1 cellular context compared by ENCODE assay signal in the genomic region with DNA sequence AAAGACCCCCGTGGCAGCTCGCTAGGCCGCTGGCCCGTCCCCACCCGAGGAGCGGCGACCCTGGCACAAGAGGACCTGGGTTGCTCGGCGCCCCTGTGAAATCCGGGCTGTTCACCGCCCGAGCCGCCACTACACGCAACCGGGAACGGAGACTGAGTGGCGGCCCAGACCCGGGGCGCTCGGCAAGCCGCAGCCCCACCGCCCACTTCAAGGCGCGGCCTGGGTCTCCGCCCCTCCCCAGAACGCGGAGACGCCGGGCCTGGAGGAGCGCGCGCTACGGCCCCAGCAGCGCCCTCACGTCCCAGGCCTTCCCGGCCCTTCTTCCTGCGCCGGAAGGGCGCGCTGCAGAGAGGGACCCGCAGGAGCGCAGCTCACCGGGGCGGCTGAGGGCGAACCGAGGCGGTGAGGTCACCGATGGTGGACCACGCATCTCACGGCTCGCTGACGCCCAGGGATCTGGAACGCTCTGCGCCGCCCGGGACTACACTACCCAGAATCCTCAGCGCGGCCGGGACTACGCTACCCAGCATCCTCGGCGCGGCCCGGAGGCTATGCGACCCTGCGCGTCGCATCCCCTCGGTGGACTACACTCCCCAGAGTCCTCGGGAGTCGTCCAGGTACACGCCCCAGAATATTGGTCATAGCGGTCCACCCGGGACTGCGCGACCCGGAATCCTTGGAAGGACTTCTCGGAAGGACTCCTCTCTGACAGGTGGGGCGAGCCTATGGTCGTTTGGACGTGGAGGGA.
TF ChIP-seq lines count a peak whose summit lies in the region.

Gene ZNF337, minus strand, starts transcription at position 470 of the 748 bp plus-strand sequence. CDS start 10,436 bp downstream, outside the sequence.

TF ChIP-seq in HepG2, 621 proteins besides CTCF, POLR2A, EP300 and RAD21 (continued from another document and continues in another):
- TF ChIP-seq ZNF687 (CRISPR knock-in tag; IDR thresholded peaks at IDR 0.05) (peak; percentile 98), ZNF879 (CRISPR knock-in tag; IDR thresholded peaks at IDR 0.05) (0 out of 2 replicates have a peak, but pooled peaks have one; percentile 92), RBFOX2 (IDR thresholded peaks at IDR 0.05; ENCODE audit: low read depth, low read length) (peak; percentile 100), KMT2A (CRISPR knock-in tag; IDR thresholded peaks at IDR 0.05) (peak; percentile 99), NKX3-1 (CRISPR knock-in tag; IDR thresholded peaks at IDR 0.05) (peak; percentile 75; the same call in 1 of the 2 replicates), ZNF761 (CRISPR knock-in tag; conservative IDR thresholded peaks at IDR 0.05) (peak; percentile 99), ZNF564 (CRISPR knock-in tag; IDR thresholded peaks at IDR 0.05) (peak; percentile 95), ZFYVE20 (CRISPR knock-in tag; IDR thresholded peaks at IDR 0.05; ENCODE audit: borderline replicate concordance, low read depth) (peak; percentile 54; the same call in 1 of the 2 replicates), ZNF280D (CRISPR knock-in tag; IDR thresholded peaks at IDR 0.05) (peak; percentile 99), THRA (CRISPR knock-in tag; IDR thresholded peaks at IDR 0.05; ENCODE audit: borderline replicate concordance) (peak; percentile 90), ZNF138 (CRISPR knock-in tag; IDR thresholded peaks at IDR 0.05; ENCODE audit: low read depth) (peak; percentile 91), SOX6 (IDR thresholded peaks at IDR 0.05) (no peak), SOX6 (CRISPR knock-in tag; IDR thresholded peaks at IDR 0.05) (peak; percentile 91), ZNF260 (CRISPR knock-in tag; IDR thresholded peaks at IDR 0.05; ENCODE audit: borderline replicate concordance, low read depth) (no peak), RFXANK (CRISPR knock-in tag; IDR thresholded peaks at IDR 0.05) (0 out of 2 replicates have a peak, but pooled peaks have one; percentile 38), SMAD3 (CRISPR knock-in tag; IDR thresholded peaks at IDR 0.05) (peak; percentile 90), HDAC1 (CRISPR knock-in tag; IDR thresholded peaks at IDR 0.05) (peak; percentile 99), EEA1 (CRISPR knock-in tag; IDR thresholded peaks at IDR 0.05; ENCODE audit: borderline replicate concordance) (peak; percentile 98), ARNT2 (CRISPR knock-in tag; IDR thresholded peaks at IDR 0.05; ENCODE audit: low read depth) (peak; percentile 96), FIP1L1 (IDR thresholded peaks at IDR 0.05; ENCODE audit: borderline replicate concordance, insufficient read depth, low read depth, low read length) (0 out of 2 replicates have a peak, but pooled peaks have one; percentile 87), ZNF275 (CRISPR knock-in tag; IDR thresholded peaks at IDR 0.05; ENCODE audit: borderline replicate concordance) (peak; percentile 99), NFYC (CRISPR knock-in tag; IDR thresholded peaks at IDR 0.05) (peak; percentile 70), ZZZ3 (CRISPR knock-in tag; IDR thresholded peaks at IDR 0.05; ENCODE audit: borderline replicate concordance) (peak; percentile 98), ZFP90 (CRISPR knock-in tag; IDR thresholded peaks at IDR 0.05; ENCODE audit: borderline replicate concordance) (peak; percentile 28; the same call in 1 of the 2 replicates), KAT7 (CRISPR knock-in tag; IDR thresholded peaks at IDR 0.05; ENCODE audit: borderline replicate concordance) (peak; percentile 98; the same call in 1 of the 2 replicates), TRIM22 (IDR thresholded peaks at IDR 0.05) (no peak), ATF5 (CRISPR knock-in tag; IDR thresholded peaks at IDR 0.05; ENCODE audit: low read depth) (0 out of 2 replicates have a peak, but pooled peaks have one; percentile 2), ZNF224 (CRISPR knock-in tag; IDR thresholded peaks at IDR 0.05) (peak; percentile 99), ZFX (CRISPR knock-in tag; IDR thresholded peaks at IDR 0.05; ENCODE audit: low read depth) (peak; percentile 100), MED1 (CRISPR knock-in tag; IDR thresholded peaks at IDR 0.05) (peak; percentile 93)
- TF ChIP-seq, protein P1, sequence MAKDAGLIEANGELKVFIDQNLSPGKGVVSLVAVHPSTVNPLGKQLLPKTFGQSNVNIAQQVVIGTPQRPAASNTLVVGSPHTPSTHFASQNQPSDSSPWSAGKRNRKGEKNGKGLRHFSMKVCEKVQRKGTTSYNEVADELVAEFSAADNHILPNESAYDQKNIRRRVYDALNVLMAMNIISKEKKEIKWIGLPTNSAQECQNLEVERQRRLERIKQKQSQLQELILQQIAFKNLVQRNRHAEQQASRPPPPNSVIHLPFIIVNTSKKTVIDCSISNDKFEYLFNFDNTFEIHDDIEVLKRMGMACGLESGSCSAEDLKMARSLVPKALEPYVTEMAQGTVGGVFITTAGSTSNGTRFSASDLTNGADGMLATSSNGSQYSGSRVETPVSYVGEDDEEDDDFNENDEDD (CRISPR knock-in tag; IDR thresholded peaks at IDR 0.05; ENCODE audit: borderline replicate concordance), result peak; percentile 84
- TF ChIP-seq, protein P2, sequence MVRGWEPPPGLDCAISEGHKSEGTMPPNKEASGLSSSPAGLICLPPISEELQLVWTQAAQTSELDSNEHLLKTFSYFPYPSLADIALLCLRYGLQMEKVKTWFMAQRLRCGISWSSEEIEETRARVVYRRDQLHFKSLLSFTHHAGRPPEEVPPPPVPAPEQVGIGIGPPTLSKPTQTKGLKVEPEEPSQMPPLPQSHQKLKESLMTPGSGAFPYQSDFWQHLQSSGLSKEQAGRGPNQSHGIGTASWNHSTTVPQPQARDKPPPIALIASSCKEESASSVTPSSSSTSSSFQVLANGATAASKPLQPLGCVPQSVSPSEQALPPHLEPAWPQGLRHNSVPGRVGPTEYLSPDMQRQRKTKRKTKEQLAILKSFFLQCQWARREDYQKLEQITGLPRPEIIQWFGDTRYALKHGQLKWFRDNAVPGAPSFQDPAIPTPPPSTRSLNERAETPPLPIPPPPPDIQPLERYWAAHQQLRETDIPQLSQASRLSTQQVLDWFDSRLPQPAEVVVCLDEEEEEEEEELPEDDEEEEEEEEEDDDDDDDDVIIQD (CRISPR knock-in tag; IDR thresholded peaks at IDR 0.05; ENCODE audit: low read depth), result peak; percentile 98
- TF ChIP-seq, protein P3, sequence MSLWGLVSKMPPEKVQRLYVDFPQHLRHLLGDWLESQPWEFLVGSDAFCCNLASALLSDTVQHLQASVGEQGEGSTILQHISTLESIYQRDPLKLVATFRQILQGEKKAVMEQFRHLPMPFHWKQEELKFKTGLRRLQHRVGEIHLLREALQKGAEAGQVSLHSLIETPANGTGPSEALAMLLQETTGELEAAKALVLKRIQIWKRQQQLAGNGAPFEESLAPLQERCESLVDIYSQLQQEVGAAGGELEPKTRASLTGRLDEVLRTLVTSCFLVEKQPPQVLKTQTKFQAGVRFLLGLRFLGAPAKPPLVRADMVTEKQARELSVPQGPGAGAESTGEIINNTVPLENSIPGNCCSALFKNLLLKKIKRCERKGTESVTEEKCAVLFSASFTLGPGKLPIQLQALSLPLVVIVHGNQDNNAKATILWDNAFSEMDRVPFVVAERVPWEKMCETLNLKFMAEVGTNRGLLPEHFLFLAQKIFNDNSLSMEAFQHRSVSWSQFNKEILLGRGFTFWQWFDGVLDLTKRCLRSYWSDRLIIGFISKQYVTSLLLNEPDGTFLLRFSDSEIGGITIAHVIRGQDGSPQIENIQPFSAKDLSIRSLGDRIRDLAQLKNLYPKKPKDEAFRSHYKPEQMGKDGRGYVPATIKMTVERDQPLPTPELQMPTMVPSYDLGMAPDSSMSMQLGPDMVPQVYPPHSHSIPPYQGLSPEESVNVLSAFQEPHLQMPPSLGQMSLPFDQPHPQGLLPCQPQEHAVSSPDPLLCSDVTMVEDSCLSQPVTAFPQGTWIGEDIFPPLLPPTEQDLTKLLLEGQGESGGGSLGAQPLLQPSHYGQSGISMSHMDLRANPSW (CRISPR knock-in tag; IDR thresholded peaks at IDR 0.05; ENCODE audit: borderline replicate concordance), result peak; percentile 93; the same call in 1 of the 2 replicates
- TF ChIP-seq, protein P4, sequence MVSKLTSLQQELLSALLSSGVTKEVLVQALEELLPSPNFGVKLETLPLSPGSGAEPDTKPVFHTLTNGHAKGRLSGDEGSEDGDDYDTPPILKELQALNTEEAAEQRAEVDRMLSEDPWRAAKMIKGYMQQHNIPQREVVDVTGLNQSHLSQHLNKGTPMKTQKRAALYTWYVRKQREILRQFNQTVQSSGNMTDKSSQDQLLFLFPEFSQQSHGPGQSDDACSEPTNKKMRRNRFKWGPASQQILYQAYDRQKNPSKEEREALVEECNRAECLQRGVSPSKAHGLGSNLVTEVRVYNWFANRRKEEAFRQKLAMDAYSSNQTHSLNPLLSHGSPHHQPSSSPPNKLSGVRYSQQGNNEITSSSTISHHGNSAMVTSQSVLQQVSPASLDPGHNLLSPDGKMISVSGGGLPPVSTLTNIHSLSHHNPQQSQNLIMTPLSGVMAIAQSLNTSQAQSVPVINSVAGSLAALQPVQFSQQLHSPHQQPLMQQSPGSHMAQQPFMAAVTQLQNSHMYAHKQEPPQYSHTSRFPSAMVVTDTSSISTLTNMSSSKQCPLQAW (CRISPR knock-in tag; IDR thresholded peaks at IDR 0.05), result peak; percentile 98
